20 cellular contexts compared by ENCODE assay signal in genomic region chr2:43478423-43479086, GRCh38.
DNase-seq lines count a peak whose midpoint lies in the region; ATAC-seq and TF ChIP-seq lines count a peak whose summit lies in the region.
"Had no signal": no experiment of that assay in that cellular context is flagged by ENCODE, and none has a peak within 500 bp of the region (broad histone marks: within the 10 kb centered on the region; RNA-seq: fewer than 3 reads in every experiment).

No MANE protein-coding gene starts in this region.

- DNase-seq in EH (ENCODE audit: low read depth) (peak; percentile 69), RWPE2 (ENCODE audit: low spot score) (no peak), fibroblast of the aortic adventitia (ENCODE audit: low read depth) (peak; percentile 57), A673 (ENCODE audit: low spot score) (no peak)
- DNase-seq: activated CD4-positive, alpha-beta T cell treated with anti-CD3 and anti-CD28 coated beads, Interleukin-2, amount 50 U/mL, for 48 hours; activated naive CD8-positive, alpha-beta T cell treated with anti-CD3 and anti-CD28 coated beads, Interleukin-2, amount 10 ng/mL, durations not matched to agents 7 days and 5 days; activated T-cell treated with anti-CD3 and anti-CD28 coated beads, Interleukin-2, amount 50 U/mL, for 24 hours; BE2C; DMS 273 treated with DMSO at 0.1 percent for 48 hours; effector memory CD4-positive, alpha-beta T cell; KG1; left ventricle myocardium superior; NCI-H1092 treated with DMSO at 0.1 percent for 48 hours; NCI-H2107; stimulated activated CD4-positive, alpha-beta T cell treated with anti-CD3 and anti-CD28 coated beads, Interleukin-15, amount 100 ng/mL, for 24 hours had no signal

- CTCF ChIA-PET in A673 (lab: Charles Lee) = no interaction called here

- peak overlapping the region; percentile 13 for H3K4me2 ChIP-seq in skeletal muscle satellite cell (ENCODE audit: low read length)

- H3K27me3 ChIP-seq in RWPE2 (ENCODE audit: insufficient read depth, poor library complexity, severe bottlenecking) = no peaks in the 10 kb centered on the region
- no peaks in the 10 kb centered on the region for H3K27me3 ChIP-seq in skeletal muscle satellite cell (ENCODE audit: control insufficient read depth, insufficient read depth, low read length)
- no peaks in the 10 kb centered on the region for H3K27me3 ChIP-seq in A673 (replicated peaks; ENCODE audit: insufficient read depth, low read depth, low read length, poor library complexity)
- H3K27me3 ChIP-seq: BE2C had no signal

- no peak overlapping the region for H3K4me3 ChIP-seq in RWPE2 (ENCODE audit: severe bottlenecking)
- H3K4me3 ChIP-seq in fibroblast of the aortic adventitia (ENCODE audit: low read depth, low read length) = no peak overlapping the region
- H3K4me3 ChIP-seq in skeletal muscle satellite cell (ENCODE audit: low read length) = no peak overlapping the region
- no peak overlapping the region for H3K4me3 ChIP-seq in A673 (ENCODE audit: low read depth, low read length, poor library complexity, severe bottlenecking)

- BruUV-seq in A673 (replicated peaks; lab: Mats Ljungman, UMichigan) = no TSS peak

- H3K27ac ChIP-seq in RWPE2 (ENCODE audit: poor library complexity, severe bottlenecking) (peak overlapping the region; percentile 72), A673 (ENCODE audit: low read depth, low read length, poor library complexity, severe bottlenecking) (no peak overlapping the region)
- H3K27ac ChIP-seq: HL-60 had no signal

- peaks cover 30% of the 10 kb centered on the region for H3K4me1 ChIP-seq in RWPE2 (ENCODE audit: insufficient read depth, poor library complexity, severe bottlenecking)
- H3K4me1 ChIP-seq in skeletal muscle satellite cell (ENCODE audit: control insufficient read depth, insufficient read depth, low read length) = peaks cover 30% of the 10 kb centered on the region
- no peaks in the 10 kb centered on the region for H3K4me1 ChIP-seq in A673 (ENCODE audit: insufficient read depth, low read length, poor library complexity, severe bottlenecking)
- H3K4me1 ChIP-seq: BE2C had no signal

- peak; percentile 91 for ATAC-seq in RWPE2 (ENCODE audit: low read depth)
- no peak for ATAC-seq in GM21526 (IDR thresholded peaks at IDR 0.05; ENCODE audit: low FRiP score, unreplicated experiment)
- no peak for ATAC-seq in GM18520 (IDR thresholded peaks at IDR 0.05; ENCODE audit: unreplicated experiment)
- no peak for ATAC-seq in HG02885 (IDR thresholded peaks at IDR 0.05; ENCODE audit: poor library complexity, unreplicated experiment)
- ATAC-seq: left ventricle myocardium superior had no signal

- no peaks in the 10 kb centered on the region for H3K9me3 ChIP-seq in RWPE2 (ENCODE audit: severe bottlenecking)
- no peaks in the 10 kb centered on the region for H3K9me3 ChIP-seq in skeletal muscle satellite cell (replicated peaks; ENCODE audit: low read length)
- H3K9me3 ChIP-seq in A673 (ENCODE audit: low read depth, low read length, poor library complexity, severe bottlenecking) = no peaks in the 10 kb centered on the region
- H3K9me3 ChIP-seq: BE2C had no signal

- H3K9ac ChIP-seq in skeletal muscle satellite cell (ENCODE audit: low read depth, low read length) = peak overlapping the region; percentile 26

- no peaks in the 10 kb centered on the region for H3K36me3 ChIP-seq in RWPE2 (ENCODE audit: low read depth)
- H3K36me3 ChIP-seq in skeletal muscle satellite cell (ENCODE audit: insufficient read depth, low read length) = no peaks in the 10 kb centered on the region
- no peaks in the 10 kb centered on the region for H3K36me3 ChIP-seq in A673 (ENCODE audit: insufficient read depth, low read length, poor library complexity, severe bottlenecking)
- H3K36me3 ChIP-seq: BE2C had no signal

- intact Hi-C loops in A673 (cut with micrococcal nuclease; ENCODE audit: unreplicated experiment) = no loop called here

- POLR2A ChIA-PET in A673 (lab: Charles Lee; ENCODE audit: low non-redundant PET) = interaction anchor here (0.5 kb wide), 1 partner anchor 601 kb away, joined by 3 read pairs; no protein-coding TSS in a partner anchor

- TF ChIP-seq CTCF in RWPE2 (IDR thresholded peaks at IDR 0.05; ENCODE audit: poor library complexity, severe bottlenecking) (no peak), fibroblast of the aortic adventitia (IDR thresholded peaks at IDR 0.05; ENCODE audit: insufficient read depth, low read length) (no peak), A673 (conservative IDR thresholded peaks at IDR 0.05; ENCODE audit: low read depth, low read length) (no peak)

Comparison
In these comparisons a context has a peak if more than half of its experiments do, and no peak if none do; other contexts are left out.
1. DNase-seq: peak in EH (single experiment) and fibroblast of the aortic adventitia (single experiment); none in RWPE2 (single experiment) and A673 (single experiment).